ENCODE assay signal across 7 cellular contexts in the genomic region with DNA sequence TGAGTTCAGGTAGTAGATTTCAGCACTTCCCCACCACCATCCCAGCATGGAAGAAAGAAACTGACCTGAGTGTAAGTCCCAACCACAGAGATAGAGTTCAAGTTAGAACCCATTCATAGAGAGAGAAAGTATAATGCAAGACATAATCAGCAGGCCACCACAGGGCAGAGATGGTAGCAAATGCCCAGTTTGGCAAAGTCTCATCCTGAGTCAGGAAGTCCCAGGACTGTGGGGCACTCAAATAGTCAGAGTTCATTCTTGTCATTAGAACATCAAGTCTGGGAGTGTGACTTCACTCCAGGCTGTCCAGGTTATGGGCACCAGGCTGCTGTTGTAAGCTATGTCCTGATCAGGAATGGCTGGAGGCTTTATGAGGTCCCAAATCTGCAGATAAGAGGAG.
"Had no signal": no experiment of that assay in that cellular context is flagged by ENCODE, and none has a peak within 500 bp of the region (broad histone marks: within the 10 kb centered on the region; RNA-seq: fewer than 3 reads in every experiment).

No MANE protein-coding gene starts in this region.

- H3K27ac ChIP-seq: GM23248 had no signal

- H3K9me3 ChIP-seq: HAP-1 had no signal

- H3K9ac ChIP-seq: GM23248 had no signal

- DNase-seq: GM23248, GOT3, H7, HFFc6, KBM-7 had no signal

- ATAC-seq: HCT116 had no signal

- H2AFZ ChIP-seq: GM23248 had no signal

- H3K4me3 ChIP-seq: GM23248, HAP-1 had no signal

- H3K36me3 ChIP-seq: HAP-1 had no signal

- H3K4me1 ChIP-seq: HAP-1 had no signal
